Comparison of ENCODE assay signal across 19 cellular contexts in genomic region chr10:6119423-6119822, GRCh38. TPM values are rescaled to one million over a fixed set of nuclear protein-coding genes. Genes with fewer than 3 reads are reported as not detected.
DNase-seq lines count a peak whose midpoint lies in the region; ATAC-seq lines count a peak whose summit lies in the region.
"Had no signal": no experiment of that assay in that cellular context is flagged by ENCODE, and none has a peak within 500 bp of the region (broad histone marks: within the 10 kb centered on the region; RNA-seq: fewer than 3 reads in every experiment).

No MANE protein-coding gene starts in this region.

- H3K9me3 Mint-ChIP-seq in activated naive CD4-positive, alpha-beta T cell treated with anti-CD3 and anti-CD28 coated beads for 36 hours = no peaks in the 10 kb centered on the region
- H3K9me3 Mint-ChIP-seq in stimulated activated naive CD8-positive, alpha-beta T cell treated with anti-CD3 and anti-CD28 coated beads, Interleukin-15, amount 100 ng/mL, for 72 hours = no peaks in the 10 kb centered on the region
- H3K9me3 Mint-ChIP-seq: type B pancreatic cell had no signal

- no peak for ATAC-seq in T-helper 17 cell
- ATAC-seq in stimulated activated naive CD8-positive, alpha-beta T cell treated with anti-CD3 and anti-CD28 coated beads, Interleukin-15, amount 100 ng/mL, for 72 hours = peak; percentile 54
- ATAC-seq in HG02610 (IDR thresholded peaks at IDR 0.05; ENCODE audit: unreplicated experiment) = no peak
- no peak for ATAC-seq in GM18511 (IDR thresholded peaks at IDR 0.05; ENCODE audit: unreplicated experiment)

- CTCF ChIA-PET in activated naive CD4-positive, alpha-beta T cell treated with anti-CD3 and anti-CD28 coated beads for 36 hours (lab: Charles Lee) = interaction anchor here (0.6 to 2.6 kb wide), 8 partner anchors 8 to 80 kb away, joined by 3 to 14 read pairs (median 4); no protein-coding TSS in a partner anchor

- intact Hi-C loops in activated naive CD4-positive, alpha-beta T cell treated with anti-CD3 and anti-CD28 coated beads for 36 hours (cut with micrococcal nuclease) = loop anchor here (1.0 kb wide), 5 partner anchors 11 to 229 kb away; no protein-coding TSS in a partner anchor

- peak; percentile 84 for DNase-seq in activated naive CD4-positive, alpha-beta T cell treated with anti-CD3 and anti-CD28 coated beads for 36 hours
- DNase-seq in activated naive CD4-positive, alpha-beta T cell treated with anti-CD3 and anti-CD28 coated beads, Interleukin-2, amount 50 U/mL, for 16 hours = no peak
- DNase-seq in T-helper 17 cell = no peak
- peak; percentile 70 for DNase-seq in glomerular visceral epithelial cell (ENCODE audit: extremely low spot score)
- DNase-seq in stimulated activated naive CD8-positive, alpha-beta T cell treated with anti-CD3 and anti-CD28 coated beads, Interleukin-15, amount 100 ng/mL, for 72 hours = no peak
- DNase-seq in KG1 (lab: John Stamatoyannopoulos, UW) = no peak
- DNase-seq: activated effector memory CD4-positive, alpha-beta T cell treated with anti-CD3 and anti-CD28 coated beads, Interleukin-2, amount 50 U/mL, for 16 hours; IMR-90; NCI-H1930; NCI-H510A treated with DMSO at 0.1 percent for 48 hours; SHP77; spleen had no signal

- no peaks in the 10 kb centered on the region for H3K9me3 ChIP-seq in T-helper 17 cell (ENCODE audit: control insufficient read depth, low read length, poor library complexity, severe bottlenecking)
- H3K9me3 ChIP-seq: spleen had no signal

- H3K27ac Mint-ChIP-seq in activated naive CD4-positive, alpha-beta T cell treated with anti-CD3 and anti-CD28 coated beads for 36 hours = peak overlapping the region; percentile 80
- peak overlapping the region; percentile 68 for H3K27ac Mint-ChIP-seq in T-helper 17 cell
- H3K27ac Mint-ChIP-seq in stimulated activated naive CD8-positive, alpha-beta T cell treated with anti-CD3 and anti-CD28 coated beads, Interleukin-15, amount 100 ng/mL, for 72 hours = no peak overlapping the region
- H3K27ac Mint-ChIP-seq: type B pancreatic cell had no signal

- no peak overlapping the region for H3K4me3 Mint-ChIP-seq in activated naive CD4-positive, alpha-beta T cell treated with anti-CD3 and anti-CD28 coated beads for 36 hours
- H3K4me3 Mint-ChIP-seq in T-helper 17 cell = no peak overlapping the region
- no peak overlapping the region for H3K4me3 Mint-ChIP-seq in stimulated activated naive CD8-positive, alpha-beta T cell treated with anti-CD3 and anti-CD28 coated beads, Interleukin-15, amount 100 ng/mL, for 72 hours
- H3K4me3 Mint-ChIP-seq: type B pancreatic cell had no signal

- H3K4me1 Mint-ChIP-seq in activated naive CD4-positive, alpha-beta T cell treated with anti-CD3 and anti-CD28 coated beads for 36 hours (ENCODE audit: low read depth) = peaks cover 32% of the 10 kb centered on the region
- peaks cover 18% of the 10 kb centered on the region for H3K4me1 Mint-ChIP-seq in T-helper 17 cell
- H3K4me1 Mint-ChIP-seq in stimulated activated naive CD8-positive, alpha-beta T cell treated with anti-CD3 and anti-CD28 coated beads, Interleukin-15, amount 100 ng/mL, for 72 hours = peaks cover 44% of the 10 kb centered on the region

- H3K27me3 Mint-ChIP-seq in activated naive CD4-positive, alpha-beta T cell treated with anti-CD3 and anti-CD28 coated beads for 36 hours (ENCODE audit: low read depth) = no peaks in the 10 kb centered on the region
- no peaks in the 10 kb centered on the region for H3K27me3 Mint-ChIP-seq in T-helper 17 cell
- no peaks in the 10 kb centered on the region for H3K27me3 Mint-ChIP-seq in stimulated activated naive CD8-positive, alpha-beta T cell treated with anti-CD3 and anti-CD28 coated beads, Interleukin-15, amount 100 ng/mL, for 72 hours
- H3K27me3 Mint-ChIP-seq: type B pancreatic cell had no signal

- peaks cover 20% of the 10 kb centered on the region for H3K36me3 Mint-ChIP-seq in activated naive CD4-positive, alpha-beta T cell treated with anti-CD3 and anti-CD28 coated beads for 36 hours (ENCODE audit: low read depth)
- H3K36me3 Mint-ChIP-seq in T-helper 17 cell (ENCODE audit: low read depth) = peaks cover 8% of the 10 kb centered on the region

RNA-seq across cellular contexts. Expression of gene RBM17, which starts 30.6 kb away (rescaled TPM):
- total RNA-seq in activated naive CD4-positive, alpha-beta T cell treated with anti-CD3 and anti-CD28 coated beads for 36 hours = 100 to 1,000 TPM; 157 to 162 TPM
- total RNA-seq in T-helper 17 cell = 100 to 1,000 TPM; 133 to 146 TPM

RNA-seq across cellular contexts. Expression of gene IL2RA, which starts 57.3 kb away (rescaled TPM):
- 100 to 1,000 TPM; 443 to 471 TPM for total RNA-seq in activated naive CD4-positive, alpha-beta T cell treated with anti-CD3 and anti-CD28 coated beads for 36 hours
- 10 to 100 TPM; 51.7 to 59.2 TPM for total RNA-seq in T-helper 17 cell
- total RNA-seq: astrocyte, fibroblast of villous mesenchyme, IMR-90, kidney epithelial cell, pulmonary artery endothelial cell had no signal

Comparison
In these comparisons a context has a peak if more than half of its experiments do, and no peak if none do; other contexts are left out.
1. DNase-seq: peak in activated naive CD4-positive, alpha-beta T cell treated with anti-CD3 and anti-CD28 coated beads for 36 hours (single experiment) and glomerular visceral epithelial cell (single experiment); none in activated naive CD4-positive, alpha-beta T cell treated with anti-CD3 and anti-CD28 coated beads, Interleukin-2, amount 50 U/mL, for 16 hours (single experiment), T-helper 17 cell (0 of 3), stimulated activated naive CD8-positive, alpha-beta T cell treated with anti-CD3 and anti-CD28 coated beads, Interleukin-15, amount 100 ng/mL, for 72 hours (0 of 2) and KG1 (single experiment).
2. H3K27ac Mint-ChIP-seq: peak in activated naive CD4-positive, alpha-beta T cell treated with anti-CD3 and anti-CD28 coated beads for 36 hours (single experiment) and T-helper 17 cell (single experiment); none in stimulated activated naive CD8-positive, alpha-beta T cell treated with anti-CD3 and anti-CD28 coated beads, Interleukin-15, amount 100 ng/mL, for 72 hours (0 of 2).
3. RNA of gene IL2RA, which starts 57.3 kb away (total RNA-seq): 443 to 471 TPM in activated naive CD4-positive, alpha-beta T cell treated with anti-CD3 and anti-CD28 coated beads for 36 hours; 51.7 to 59.2 TPM in T-helper 17 cell; every median in the first group is over 4 times any median in the second.